ENCODE assay signal across 12 cellular contexts in genomic region chr1:177274687-177275211, GRCh38.
A peak's percentile ranks its signal among the peaks of the same experiment; 100 is the strongest.
DNase-seq lines count a peak whose midpoint lies in the region; ATAC-seq and TF ChIP-seq lines count a peak whose summit lies in the region.
"Had no signal": no experiment of that assay in that cellular context is flagged by ENCODE, and none has a peak within 500 bp of the region (broad histone marks: within the 10 kb centered on the region; RNA-seq: fewer than 3 reads in every experiment).

No MANE protein-coding gene starts in this region.

- H3K4me1 Mint-ChIP-seq in chondrocyte (ENCODE audit: low read depth) = peaks cover 17% of the 10 kb centered on the region

- H3K79me2 ChIP-seq in Karpas-422 (ENCODE audit: low read length) = no peaks in the 10 kb centered on the region

- peaks cover 0 to 4% of the 10 kb centered on the region in 2 donors for H3K4me1 ChIP-seq in uterus
- H3K4me1 ChIP-seq in Karpas-422 (ENCODE audit: low read length) = no peaks in the 10 kb centered on the region

- H4K20me1 ChIP-seq in Karpas-422 (ENCODE audit: insufficient read depth, low read depth, low read length) = no peaks in the 10 kb centered on the region

- peak; percentile 27 for DNase-seq in NCI-H345 (lab: John Stamatoyannopoulos, UW)
- DNase-seq in NCI-H345 treated with DMSO at 0.1 percent for 48 hours (lab: John Stamatoyannopoulos, UW; ENCODE audit: unreplicated experiment) = no peak
- no peak for DNase-seq in chondrocyte (ENCODE audit: low spot score)
- peak; percentile 96 for DNase-seq in myocyte (ENCODE audit: low read depth)
- DNase-seq in uterus = peak; percentile 18 to 28
- no peak for DNase-seq in stimulated activated CD4-positive, alpha-beta T cell treated with anti-CD3 and anti-CD28 coated beads, Interleukin-4, amount 100 ng/mL, for 1 hour
- DNase-seq in Karpas-422 = no peak
- DNase-seq: 8988T; activated naive CD4-positive, alpha-beta T cell treated with Interleukin-2 at 50 U/mL for 16 hours had no signal

- no peak overlapping the region for H3K9ac ChIP-seq in Karpas-422 (ENCODE audit: low read length)

- H3K9me3 Mint-ChIP-seq in chondrocyte (ENCODE audit: low read depth) = no peaks in the 10 kb centered on the region

- H3K27ac ChIP-seq in uterus (peak overlapping the region; percentile 25 to 44), Karpas-422 (ENCODE audit: low read length) (no peak overlapping the region)

- peaks cover 44% of the 10 kb centered on the region for H3K27me3 Mint-ChIP-seq in chondrocyte (ENCODE audit: low read depth)

- no peaks in the 10 kb centered on the region for H3K36me3 Mint-ChIP-seq in chondrocyte (ENCODE audit: low read depth)

- H3K27ac Mint-ChIP-seq in chondrocyte (ENCODE audit: unreplicated experiment) = peak overlapping the region; percentile 91

- no peak overlapping the region for H2AFZ ChIP-seq in Karpas-422 (ENCODE audit: low read length)

- H3K9me3 ChIP-seq in uterus = no peaks in the 10 kb centered on the region
- H3K9me3 ChIP-seq in Karpas-422 (ENCODE audit: low read length) = no peaks in the 10 kb centered on the region

- H3K27me3 ChIP-seq in uterus = no peaks in the 10 kb centered on the region
- no peaks in the 10 kb centered on the region for H3K27me3 ChIP-seq in Karpas-422 (ENCODE audit: low read length)

- no peak for TF ChIP-seq CTCF in chondrocyte (IDR thresholded peaks at IDR 0.05)
- no peak for TF ChIP-seq CTCF in uterus (IDR thresholded peaks at IDR 0.05)

- intact Hi-C loops in uterus (cut with DNase I; ENCODE audit: low total_unique reads) = no loop called here

- no peak overlapping the region for H3K4me3 ChIP-seq in uterus
- H3K4me3 ChIP-seq in Karpas-422 (ENCODE audit: low read length) = no peak overlapping the region

- H3K4me3 Mint-ChIP-seq in chondrocyte (ENCODE audit: unreplicated experiment) = no peak overlapping the region

- H3K36me3 ChIP-seq in uterus (no peaks in the 10 kb centered on the region), Karpas-422 (ENCODE audit: insufficient read depth, low read length) (no peaks in the 10 kb centered on the region)

- H3K9me2 ChIP-seq in Karpas-422 (replicated peaks; ENCODE audit: insufficient read depth, low read length) = no peaks in the 10 kb centered on the region

- no peak overlapping the region for H3K4me2 ChIP-seq in Karpas-422 (ENCODE audit: low read depth, low read length, poor library complexity, severe bottlenecking)

- no peak for TF ChIP-seq POLR2A in uterus (IDR thresholded peaks at IDR 0.05)

- ATAC-seq in HG02623 (IDR thresholded peaks at IDR 0.05; ENCODE audit: unreplicated experiment) = no peak
- ATAC-seq: activated CD4-positive, CD25-positive, alpha-beta regulatory T cell treated with anti-CD3 and anti-CD28 coated beads, Interleukin-2, amount 50 U/mL, for 24 hours; Panc1 had no signal

Comparison
In these comparisons a context has a peak if more than half of its experiments do, and no peak if none do; other contexts are left out.
1. DNase-seq: peak in NCI-H345 (single experiment), myocyte (single experiment) and uterus (2 of 2); none in NCI-H345 treated with DMSO at 0.1 percent for 48 hours (single experiment), chondrocyte (single experiment), stimulated activated CD4-positive, alpha-beta T cell treated with anti-CD3 and anti-CD28 coated beads, Interleukin-4, amount 100 ng/mL, for 1 hour (single experiment) and Karpas-422 (single experiment).